19 cellular contexts compared by ENCODE assay signal in genomic region chr14:102988054-102988453, GRCh38.
DNase-seq lines count a peak whose midpoint lies in the region; TF ChIP-seq lines count a peak whose summit lies in the region.
"Had no signal": no experiment of that assay in that cellular context is flagged by ENCODE, and none has a peak within 500 bp of the region (broad histone marks: within the 10 kb centered on the region; RNA-seq: fewer than 3 reads in every experiment).

No MANE protein-coding gene starts in this region.

- H3K4me1 Mint-ChIP-seq in MCF 10A (ENCODE audit: insufficient read depth, unreplicated experiment) (peaks cover 41% of the 10 kb centered on the region), type B pancreatic cell (ENCODE audit: unreplicated experiment) (no peaks in the 10 kb centered on the region), mesothelial cell of epicardium (peaks cover under 1% of the 10 kb centered on the region)
- H3K4me1 Mint-ChIP-seq: activated CD4-positive, alpha-beta T cell treated with anti-CD3 and anti-CD28 coated beads for 36 hours; activated naive CD8-positive, alpha-beta T cell treated with anti-CD3 and anti-CD28 coated beads, Interleukin-2, amount 50 U/mL, for 24 hours; nephron had no signal

- H3K36me3 Mint-ChIP-seq in MCF 10A (ENCODE audit: insufficient read depth, unreplicated experiment): peaks cover 65% of the 10 kb centered on the region
- peaks cover 58% of the 10 kb centered on the region for H3K36me3 Mint-ChIP-seq in type B pancreatic cell
- peaks cover 69% of the 10 kb centered on the region for H3K36me3 Mint-ChIP-seq in mesothelial cell of epicardium

- H3K4me1 ChIP-seq in breast epithelium: no peaks in the 10 kb centered on the region
- H3K4me1 ChIP-seq in mammary epithelial cell (ENCODE audit: insufficient read depth, low read length): peaks cover 21% of the 10 kb centered on the region
- H3K4me1 ChIP-seq: BLaER1, uterus had no signal

- in situ Hi-C loops in mammary epithelial cell (cut with MboI; ENCODE audit: low sequenced_read_pairs in 2 of 2): no loop called here

- BruUV-seq in MCF 10A (replicated peaks; lab: Mats Ljungman, UMichigan) (no TSS peak), mammary epithelial cell (replicated peaks; lab: Mats Ljungman, UMichigan) (no TSS peak)

- no peaks in the 10 kb centered on the region for H3K36me3 ChIP-seq in breast epithelium
- H3K36me3 ChIP-seq in mammary epithelial cell (ENCODE audit: insufficient read depth, low read length): peaks cover 10% of the 10 kb centered on the region
- H3K36me3 ChIP-seq: uterus had no signal

- dilution Hi-C loops in mammary epithelial cell (cut with HindIII; ENCODE audit: low sequenced_read_pairs): no loop called here

- H3K4me3 ChIP-seq in breast epithelium (no peak overlapping the region), mammary epithelial cell (replicated peaks in 1 of 3; ENCODE audit: insufficient read depth in 1 of 3, low read depth in 2 of 3, low read length in 3 of 3) (no peak overlapping the region), fibroblast of mammary gland (ENCODE audit: control insufficient read depth, low read depth, low read length) (no peak overlapping the region)
- H3K4me3 ChIP-seq: BLaER1, uterus had no signal

- H3K27ac Mint-ChIP-seq in MCF 10A (ENCODE audit: low read depth, unreplicated experiment) (peak overlapping the region; percentile 75), type B pancreatic cell (peak overlapping the region; percentile 4), mesothelial cell of epicardium (no peak overlapping the region)
- H3K27ac Mint-ChIP-seq: activated CD4-positive, alpha-beta T cell treated with anti-CD3 and anti-CD28 coated beads for 36 hours; activated naive CD8-positive, alpha-beta T cell treated with anti-CD3 and anti-CD28 coated beads, Interleukin-2, amount 50 U/mL, for 24 hours; nephron; stimulated activated naive CD8-positive, alpha-beta T cell treated with anti-CD3 and anti-CD28 coated beads, Interleukin-15, Interleukin-2, amounts not matched to agents 100 ng/mL and 50 ng/mL, for 24 hours had no signal

- H3K4me2 ChIP-seq in mammary epithelial cell (ENCODE audit: insufficient read depth, low read depth, low read length): no peak overlapping the region
- H3K4me2 ChIP-seq: BLaER1 had no signal

- H3K9me3 ChIP-seq in breast epithelium: peaks cover 9 to 23% of the 10 kb centered on the region in 2 donors
- peaks cover 4% of the 10 kb centered on the region for H3K9me3 ChIP-seq in mammary epithelial cell (replicated peaks; ENCODE audit: insufficient read depth, low read length)
- H3K9me3 ChIP-seq: uterus had no signal

- H2AFZ ChIP-seq in mammary epithelial cell (ENCODE audit: low read depth, low read length): no peak overlapping the region

- CTCF ChIA-PET in MCF 10A (lab: Yijun Ruan, JAX) (interaction anchor here (0.9 kb wide), 1 partner anchor 87 kb away, joined by 4 read pairs; no protein-coding TSS in a partner anchor), mammary epithelial cell (lab: Charles Lee; ENCODE audit: low non-redundant PET) (no interaction called here)

- H3K79me2 ChIP-seq in mammary epithelial cell (ENCODE audit: insufficient read depth, low read length): peaks cover 6% of the 10 kb centered on the region

- no peak overlapping the region for H3K27ac ChIP-seq in breast epithelium
- H3K27ac ChIP-seq in mammary epithelial cell (ENCODE audit: insufficient read depth, low read depth, low read length): peak overlapping the region; percentile 67
- H3K27ac ChIP-seq: BLaER1, uterus had no signal

- 88% methylated on average over 1 of the region's 1 CpG for WGBS in mammary epithelial cell (ENCODE audit: low coverage, missing lambda C conversion rate)

- H3K4me3 Mint-ChIP-seq in MCF 10A (ENCODE audit: unreplicated experiment) (peak overlapping the region; percentile 60), type B pancreatic cell (no peak overlapping the region), mesothelial cell of epicardium (no peak overlapping the region)
- H3K4me3 Mint-ChIP-seq: activated CD4-positive, alpha-beta T cell treated with anti-CD3 and anti-CD28 coated beads for 36 hours; activated naive CD8-positive, alpha-beta T cell treated with anti-CD3 and anti-CD28 coated beads, Interleukin-2, amount 50 U/mL, for 24 hours; nephron; stimulated activated naive CD8-positive, alpha-beta T cell treated with anti-CD3 and anti-CD28 coated beads, Interleukin-15, Interleukin-2, amounts not matched to agents 100 ng/mL and 50 ng/mL, for 24 hours had no signal

- intact Hi-C loops in MCF 10A (cut with micrococcal nuclease): loop anchor here (5.0 kb wide), 1 partner anchor 69 kb away; the partner anchor contains the start of gene CDC42BPB
- intact Hi-C loops in breast epithelium (cut with DNase I; ENCODE audit: low total_unique reads): no loop called here
- intact Hi-C loops in mammary epithelial cell (cut with micrococcal nuclease): loop anchor here (5.0 kb wide), 1 partner anchor 69 kb away; the partner anchor contains the start of gene CDC42BPB

- no peak for TF ChIP-seq CTCF in MCF 10A (IDR thresholded peaks at IDR 0.05; ENCODE audit: unreplicated experiment)
- no peak for TF ChIP-seq CTCF in breast epithelium (IDR thresholded peaks at IDR 0.05)
- TF ChIP-seq CTCF in mammary epithelial cell (conservative IDR thresholded peaks at IDR 0.05 in 1 of 2, IDR thresholded peaks at IDR 0.05 in 1 of 2; ENCODE audit: extremely low read depth in 1 of 2, insufficient read depth in 1 of 2, low read depth in 1 of 2, low read length in 2 of 2): no peak
- no peak for TF ChIP-seq CTCF in fibroblast of mammary gland (conservative IDR thresholded peaks at IDR 0.05; ENCODE audit: control insufficient read depth, insufficient read depth, low read depth, low read length)
- no peak for TF ChIP-seq CTCF in type B pancreatic cell (conservative IDR thresholded peaks at IDR 0.05)
- TF ChIP-seq CTCF in mesothelial cell of epicardium (IDR thresholded peaks at IDR 0.05; ENCODE audit: unreplicated experiment): no peak

- H3K9ac ChIP-seq in mammary epithelial cell (ENCODE audit: insufficient read depth, low read length): no peak overlapping the region
- H3K9ac ChIP-seq: BLaER1 had no signal

- TF ChIP-seq POLR2A in breast epithelium (IDR thresholded peaks at IDR 0.05): no peak

- H3K27me3 Mint-ChIP-seq in MCF 10A (ENCODE audit: insufficient read depth, unreplicated experiment): no peaks in the 10 kb centered on the region
- H3K27me3 Mint-ChIP-seq in type B pancreatic cell: no peaks in the 10 kb centered on the region
- H3K27me3 Mint-ChIP-seq in mesothelial cell of epicardium (ENCODE audit: low read depth): no peaks in the 10 kb centered on the region
- H3K27me3 Mint-ChIP-seq: activated CD4-positive, alpha-beta T cell treated with anti-CD3 and anti-CD28 coated beads for 36 hours; activated naive CD8-positive, alpha-beta T cell treated with anti-CD3 and anti-CD28 coated beads, Interleukin-2, amount 50 U/mL, for 24 hours; stimulated activated naive CD8-positive, alpha-beta T cell treated with anti-CD3 and anti-CD28 coated beads, Interleukin-15, Interleukin-2, amounts not matched to agents 100 ng/mL and 50 ng/mL, for 24 hours had no signal

- H4K20me1 ChIP-seq in mammary epithelial cell (ENCODE audit: insufficient read depth, low read length): no peaks in the 10 kb centered on the region
- H4K20me1 ChIP-seq: BLaER1 had no signal

- H3K9me3 Mint-ChIP-seq in MCF 10A (ENCODE audit: unreplicated experiment) (peaks cover 20% of the 10 kb centered on the region), type B pancreatic cell (peaks cover 15% of the 10 kb centered on the region), mesothelial cell of epicardium (peaks cover 29% of the 10 kb centered on the region)

- DNase-seq in MCF 10A (ENCODE audit: unreplicated experiment) (peak; percentile 18), breast epithelium (ENCODE audit: low spot score in 2 of 2) (no peak), mammary epithelial cell (peak; percentile 22), fibroblast of mammary gland (ENCODE audit: low read depth) (peak; percentile 49), type B pancreatic cell (ENCODE audit: extremely low spot score, unreplicated experiment) (no peak), GM19238 (ENCODE audit: insufficient read length, low spot score) (no peak), mesothelial cell of epicardium (ENCODE audit: low spot score in 2 of 2, unreplicated experiment in 2 of 2) (no peak), NCI-H2196 (lab: John Stamatoyannopoulos, UW; ENCODE audit: unreplicated experiment) (no peak)
- DNase-seq: activated CD4-positive, alpha-beta T cell treated with anti-CD3 and anti-CD28 coated beads for 36 hours; activated effector memory CD4-positive, alpha-beta T cell treated with Interleukin-2 at 50 U/mL for 16 hours; activated naive CD8-positive, alpha-beta T cell treated with anti-CD3 and anti-CD28 coated beads, Interleukin-2, amount 50 U/mL, for 24 hours; central memory CD4-positive, alpha-beta T cell; effector memory CD4-positive, alpha-beta T cell; left colon; stimulated activated CD4-positive, alpha-beta T cell treated with anti-CD3 and anti-CD28 coated beads, Interleukin-2, amount 100 ng/mL, for 48 hours; uterus had no signal

- H3K27me3 ChIP-seq in breast epithelium (no peaks in the 10 kb centered on the region), mammary epithelial cell (ENCODE audit: insufficient read depth, low read length) (no peaks in the 10 kb centered on the region)
- H3K27me3 ChIP-seq: BLaER1, uterus had no signal

- POLR2A ChIA-PET in MCF 10A (lab: Yijun Ruan, JAX): interaction anchor here (0.9 to 2.6 kb wide), 8 partner anchors 23 to 80 kb away, joined by 3 to 32 read pairs (median 10); partner anchors contain the start of gene CDC42BPB

Comparison
In these comparisons a context has a peak if more than half of its experiments do, and no peak if none do; other contexts are left out.
1. DNase-seq: peak in MCF 10A (single experiment), mammary epithelial cell (single experiment) and fibroblast of mammary gland (single experiment); none in breast epithelium (0 of 2), type B pancreatic cell (single experiment), GM19238 (single experiment), mesothelial cell of epicardium (0 of 2) and NCI-H2196 (single experiment).